1 cellular context compared by ENCODE assay signal in the genomic region with DNA sequence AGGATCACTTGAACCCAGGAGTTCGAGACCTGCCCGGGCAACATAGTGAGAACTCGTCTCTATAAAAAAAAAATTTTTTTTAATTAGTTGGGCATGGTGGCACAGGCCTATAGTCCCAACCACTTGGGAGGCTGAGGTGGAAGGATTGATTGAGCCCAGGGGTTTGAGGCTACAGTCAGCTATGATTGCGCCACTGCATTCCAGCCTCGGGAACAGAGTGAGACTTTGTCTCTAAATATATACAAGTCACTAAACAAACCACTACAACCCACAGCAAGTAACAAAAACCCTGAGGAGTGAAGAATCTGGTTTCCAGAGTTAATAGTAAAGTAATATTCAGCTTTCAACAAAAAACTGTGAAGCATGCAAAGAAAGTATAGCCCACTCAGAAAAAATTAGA.
A peak's percentile ranks its signal among the peaks of the same experiment; 100 is the strongest.
TF ChIP-seq lines count a peak whose summit lies in the region.

No MANE protein-coding gene starts in this region.

TF ChIP-seq in HepG2, 621 proteins besides CTCF, POLR2A, EP300 and RAD21 (continued from another document and continues in another):
- TF ChIP-seq, protein P1, sequence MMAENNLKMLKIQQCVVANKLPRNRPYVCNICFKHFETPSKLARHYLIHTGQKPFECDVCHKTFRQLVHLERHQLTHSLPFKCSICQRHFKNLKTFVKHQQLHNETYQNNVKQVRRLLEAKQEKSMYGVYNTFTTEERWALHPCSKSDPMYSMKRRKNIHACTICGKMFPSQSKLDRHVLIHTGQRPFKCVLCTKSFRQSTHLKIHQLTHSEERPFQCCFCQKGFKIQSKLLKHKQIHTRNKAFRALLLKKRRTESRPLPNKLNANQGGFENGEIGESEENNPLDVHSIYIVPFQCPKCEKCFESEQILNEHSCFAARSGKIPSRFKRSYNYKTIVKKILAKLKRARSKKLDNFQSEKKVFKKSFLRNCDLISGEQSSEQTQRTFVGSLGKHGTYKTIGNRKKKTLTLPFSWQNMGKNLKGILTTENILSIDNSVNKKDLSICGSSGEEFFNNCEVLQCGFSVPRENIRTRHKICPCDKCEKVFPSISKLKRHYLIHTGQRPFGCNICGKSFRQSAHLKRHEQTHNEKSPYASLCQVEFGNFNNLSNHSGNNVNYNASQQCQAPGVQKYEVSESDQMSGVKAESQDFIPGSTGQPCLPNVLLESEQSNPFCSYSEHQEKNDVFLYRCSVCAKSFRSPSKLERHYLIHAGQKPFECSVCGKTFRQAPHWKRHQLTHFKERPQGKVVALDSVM (CRISPR knock-in tag; IDR thresholded peaks at IDR 0.05) = peak; percentile 99
- TF ChIP-seq, protein P2, sequence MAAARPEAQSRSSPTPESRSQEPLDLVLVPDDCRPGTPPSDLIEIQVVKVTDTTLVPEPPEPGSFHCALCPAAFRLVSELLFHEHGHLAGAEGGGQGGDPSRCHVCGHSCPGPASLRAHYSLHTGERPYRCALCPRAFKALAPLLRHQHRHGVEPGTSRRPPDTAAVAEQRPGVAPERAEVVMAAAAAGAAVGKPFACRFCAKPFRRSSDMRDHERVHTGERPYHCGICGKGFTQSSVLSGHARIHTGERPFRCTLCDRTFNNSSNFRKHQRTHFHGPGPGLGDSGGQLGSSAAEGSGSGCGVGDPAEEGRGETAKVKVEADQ (CRISPR knock-in tag; IDR thresholded peaks at IDR 0.05; ENCODE audit: borderline replicate concordance) = no peak
- TF ChIP-seq ZNF205 (CRISPR knock-in tag; IDR thresholded peaks at IDR 0.05) (no peak), GATAD2A (CRISPR knock-in tag; IDR thresholded peaks at IDR 0.05) (peak; percentile 60; the same call in 1 of the 2 replicates), JUND (CRISPR knock-in tag; IDR thresholded peaks at IDR 0.05) (no peak), ZNF331 (CRISPR knock-in tag; IDR thresholded peaks at IDR 0.05) (0 out of 2 replicates have a peak, but pooled peaks have one; percentile 30), KDM3A (CRISPR knock-in tag; IDR thresholded peaks at IDR 0.05; ENCODE audit: low read depth) (no peak), ZNF468 (CRISPR knock-in tag; IDR thresholded peaks at IDR 0.05) (no peak), KDM1A (CRISPR knock-in tag; IDR thresholded peaks at IDR 0.05) (0 out of 2 replicates have a peak, but pooled peaks have one; percentile 51), EEA1 (CRISPR knock-in tag; IDR thresholded peaks at IDR 0.05; ENCODE audit: borderline replicate concordance) (no peak), KLF9 (CRISPR knock-in tag; IDR thresholded peaks at IDR 0.05; ENCODE audit: low read depth) (no peak), ZC3H4 (CRISPR knock-in tag; IDR thresholded peaks at IDR 0.05; ENCODE audit: borderline replicate concordance) (no peak), YY1 (IDR thresholded peaks at IDR 0.05; ENCODE audit: insufficient read depth, insufficient replicate concordance, low read depth, low read length) (no peak), ZNF430 (CRISPR knock-in tag; IDR thresholded peaks at IDR 0.05) (no peak), BORCS8-MEF2B (CRISPR knock-in tag; IDR thresholded peaks at IDR 0.05) (no peak), FOXP1 (IDR thresholded peaks at IDR 0.05) (no peak), FOXP1 (CRISPR knock-in tag; IDR thresholded peaks at IDR 0.05) (0 out of 2 replicates have a peak, but pooled peaks have one; percentile 19), GATA4 (IDR thresholded peaks at IDR 0.05; ENCODE audit: borderline replicate concordance, low read depth) (no peak), SALL1 (CRISPR knock-in tag; IDR thresholded peaks at IDR 0.05) (no peak), ZMYM2 (CRISPR knock-in tag; IDR thresholded peaks at IDR 0.05) (peak; percentile 73; the same call in 1 of the 2 replicates), CEBPB (IDR thresholded peaks at IDR 0.05; ENCODE audit: borderline replicate concordance, low read depth, low read length) (peak; percentile 87), CEBPG (CRISPR knock-in tag; IDR thresholded peaks at IDR 0.05) (peak; percentile 87), AHR (CRISPR knock-in tag; IDR thresholded peaks at IDR 0.05) (no peak), NR2F1 (CRISPR knock-in tag; IDR thresholded peaks at IDR 0.05) (no peak), ZMYM3 (CRISPR knock-in tag; IDR thresholded peaks at IDR 0.05) (peak; percentile 88)
- TF ChIP-seq, protein P3, sequence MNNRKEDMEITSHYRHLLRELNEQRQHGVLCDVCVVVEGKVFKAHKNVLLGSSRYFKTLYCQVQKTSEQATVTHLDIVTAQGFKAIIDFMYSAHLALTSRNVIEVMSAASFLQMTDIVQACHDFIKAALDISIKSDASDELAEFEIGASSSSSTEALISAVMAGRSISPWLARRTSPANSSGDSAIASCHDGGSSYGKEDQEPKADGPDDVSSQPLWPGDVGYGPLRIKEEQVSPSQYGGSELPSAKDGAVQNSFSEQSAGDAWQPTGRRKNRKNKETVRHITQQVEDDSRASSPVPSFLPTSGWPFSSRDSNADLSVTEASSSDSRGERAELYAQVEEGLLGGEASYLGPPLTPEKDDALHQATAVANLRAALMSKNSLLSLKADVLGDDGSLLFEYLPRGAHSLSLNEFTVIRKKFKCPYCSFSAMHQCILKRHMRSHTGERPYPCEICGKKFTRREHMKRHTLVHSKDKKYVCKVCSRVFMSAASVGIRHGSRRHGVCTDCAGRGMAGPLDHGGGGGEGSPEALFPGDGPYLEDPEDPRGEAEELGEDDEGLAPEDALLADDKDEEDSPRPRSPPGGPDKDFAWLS (CRISPR knock-in tag; IDR thresholded peaks at IDR 0.05; ENCODE audit: borderline replicate concordance) = no peak
- TF ChIP-seq, protein P4, sequence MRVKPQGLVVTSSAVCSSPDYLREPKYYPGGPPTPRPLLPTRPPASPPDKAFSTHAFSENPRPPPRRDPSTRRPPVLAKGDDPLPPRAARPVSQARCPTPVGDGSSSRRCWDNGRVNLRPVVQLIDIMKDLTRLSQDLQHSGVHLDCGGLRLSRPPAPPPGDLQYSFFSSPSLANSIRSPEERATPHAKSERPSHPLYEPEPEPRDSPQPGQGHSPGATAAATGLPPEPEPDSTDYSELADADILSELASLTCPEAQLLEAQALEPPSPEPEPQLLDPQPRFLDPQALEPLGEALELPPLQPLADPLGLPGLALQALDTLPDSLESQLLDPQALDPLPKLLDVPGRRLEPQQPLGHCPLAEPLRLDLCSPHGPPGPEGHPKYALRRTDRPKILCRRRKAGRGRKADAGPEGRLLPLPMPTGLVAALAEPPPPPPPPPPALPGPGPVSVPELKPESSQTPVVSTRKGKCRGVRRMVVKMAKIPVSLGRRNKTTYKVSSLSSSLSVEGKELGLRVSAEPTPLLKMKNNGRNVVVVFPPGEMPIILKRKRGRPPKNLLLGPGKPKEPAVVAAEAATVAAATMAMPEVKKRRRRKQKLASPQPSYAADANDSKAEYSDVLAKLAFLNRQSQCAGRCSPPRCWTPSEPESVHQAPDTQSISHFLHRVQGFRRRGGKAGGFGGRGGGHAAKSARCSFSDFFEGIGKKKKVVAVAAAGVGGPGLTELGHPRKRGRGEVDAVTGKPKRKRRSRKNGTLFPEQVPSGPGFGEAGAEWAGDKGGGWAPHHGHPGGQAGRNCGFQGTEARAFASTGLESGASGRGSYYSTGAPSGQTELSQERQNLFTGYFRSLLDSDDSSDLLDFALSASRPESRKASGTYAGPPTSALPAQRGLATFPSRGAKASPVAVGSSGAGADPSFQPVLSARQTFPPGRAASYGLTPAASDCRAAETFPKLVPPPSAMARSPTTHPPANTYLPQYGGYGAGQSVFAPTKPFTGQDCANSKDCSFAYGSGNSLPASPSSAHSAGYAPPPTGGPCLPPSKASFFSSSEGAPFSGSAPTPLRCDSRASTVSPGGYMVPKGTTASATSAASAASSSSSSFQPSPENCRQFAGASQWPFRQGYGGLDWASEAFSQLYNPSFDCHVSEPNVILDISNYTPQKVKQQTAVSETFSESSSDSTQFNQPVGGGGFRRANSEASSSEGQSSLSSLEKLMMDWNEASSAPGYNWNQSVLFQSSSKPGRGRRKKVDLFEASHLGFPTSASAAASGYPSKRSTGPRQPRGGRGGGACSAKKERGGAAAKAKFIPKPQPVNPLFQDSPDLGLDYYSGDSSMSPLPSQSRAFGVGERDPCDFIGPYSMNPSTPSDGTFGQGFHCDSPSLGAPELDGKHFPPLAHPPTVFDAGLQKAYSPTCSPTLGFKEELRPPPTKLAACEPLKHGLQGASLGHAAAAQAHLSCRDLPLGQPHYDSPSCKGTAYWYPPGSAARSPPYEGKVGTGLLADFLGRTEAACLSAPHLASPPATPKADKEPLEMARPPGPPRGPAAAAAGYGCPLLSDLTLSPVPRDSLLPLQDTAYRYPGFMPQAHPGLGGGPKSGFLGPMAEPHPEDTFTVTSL (CRISPR knock-in tag; IDR thresholded peaks at IDR 0.05; ENCODE audit: borderline replicate concordance) = 0 out of 2 replicates have a peak, but pooled peaks have one; percentile 21
- TF ChIP-seq, protein P5, sequence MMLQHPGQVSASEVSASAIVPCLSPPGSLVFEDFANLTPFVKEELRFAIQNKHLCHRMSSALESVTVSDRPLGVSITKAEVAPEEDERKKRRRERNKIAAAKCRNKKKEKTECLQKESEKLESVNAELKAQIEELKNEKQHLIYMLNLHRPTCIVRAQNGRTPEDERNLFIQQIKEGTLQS (CRISPR knock-in tag; IDR thresholded peaks at IDR 0.05) = no peak
- TF ChIP-seq, protein P6, sequence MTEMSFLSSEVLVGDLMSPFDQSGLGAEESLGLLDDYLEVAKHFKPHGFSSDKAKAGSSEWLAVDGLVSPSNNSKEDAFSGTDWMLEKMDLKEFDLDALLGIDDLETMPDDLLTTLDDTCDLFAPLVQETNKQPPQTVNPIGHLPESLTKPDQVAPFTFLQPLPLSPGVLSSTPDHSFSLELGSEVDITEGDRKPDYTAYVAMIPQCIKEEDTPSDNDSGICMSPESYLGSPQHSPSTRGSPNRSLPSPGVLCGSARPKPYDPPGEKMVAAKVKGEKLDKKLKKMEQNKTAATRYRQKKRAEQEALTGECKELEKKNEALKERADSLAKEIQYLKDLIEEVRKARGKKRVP (CRISPR knock-in tag; IDR thresholded peaks at IDR 0.05) = no peak
- TF ChIP-seq, protein P7, sequence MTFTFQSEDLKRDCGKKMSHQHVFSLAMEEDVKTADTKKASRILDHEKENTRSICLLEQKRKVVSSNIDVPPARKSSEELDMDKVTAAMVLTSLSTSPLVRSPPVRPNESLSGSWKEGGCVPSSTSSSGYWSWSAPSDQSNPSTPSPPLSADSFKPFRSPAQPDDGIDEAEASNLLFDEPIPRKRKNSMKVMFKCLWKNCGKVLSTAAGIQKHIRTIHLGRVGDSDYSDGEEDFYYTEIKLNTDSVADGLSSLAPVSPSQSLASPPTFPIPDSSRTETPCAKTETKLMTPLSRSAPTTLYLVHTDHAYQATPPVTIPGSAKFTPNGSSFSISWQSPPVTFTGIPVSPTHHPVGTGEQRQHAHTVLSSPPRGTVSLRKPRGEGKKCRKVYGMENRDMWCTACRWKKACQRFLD (CRISPR knock-in tag; IDR thresholded peaks at IDR 0.05; ENCODE audit: borderline replicate concordance) = no peak
- TF ChIP-seq, protein P8, sequence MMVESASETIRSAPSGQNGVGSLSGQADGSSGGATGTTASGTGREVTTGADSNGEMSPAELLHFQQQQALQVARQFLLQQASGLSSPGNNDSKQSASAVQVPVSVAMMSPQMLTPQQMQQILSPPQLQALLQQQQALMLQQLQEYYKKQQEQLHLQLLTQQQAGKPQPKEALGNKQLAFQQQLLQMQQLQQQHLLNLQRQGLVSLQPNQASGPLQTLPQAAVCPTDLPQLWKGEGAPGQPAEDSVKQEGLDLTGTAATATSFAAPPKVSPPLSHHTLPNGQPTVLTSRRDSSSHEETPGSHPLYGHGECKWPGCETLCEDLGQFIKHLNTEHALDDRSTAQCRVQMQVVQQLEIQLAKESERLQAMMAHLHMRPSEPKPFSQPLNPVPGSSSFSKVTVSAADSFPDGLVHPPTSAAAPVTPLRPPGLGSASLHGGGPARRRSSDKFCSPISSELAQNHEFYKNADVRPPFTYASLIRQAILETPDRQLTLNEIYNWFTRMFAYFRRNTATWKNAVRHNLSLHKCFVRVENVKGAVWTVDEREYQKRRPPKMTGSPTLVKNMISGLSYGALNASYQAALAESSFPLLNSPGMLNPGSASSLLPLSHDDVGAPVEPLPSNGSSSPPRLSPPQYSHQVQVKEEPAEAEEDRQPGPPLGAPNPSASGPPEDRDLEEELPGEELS (CRISPR knock-in tag; IDR thresholded peaks at IDR 0.05) = 0 out of 2 replicates have a peak, but pooled peaks have one; percentile 35
- TF ChIP-seq, protein P9, sequence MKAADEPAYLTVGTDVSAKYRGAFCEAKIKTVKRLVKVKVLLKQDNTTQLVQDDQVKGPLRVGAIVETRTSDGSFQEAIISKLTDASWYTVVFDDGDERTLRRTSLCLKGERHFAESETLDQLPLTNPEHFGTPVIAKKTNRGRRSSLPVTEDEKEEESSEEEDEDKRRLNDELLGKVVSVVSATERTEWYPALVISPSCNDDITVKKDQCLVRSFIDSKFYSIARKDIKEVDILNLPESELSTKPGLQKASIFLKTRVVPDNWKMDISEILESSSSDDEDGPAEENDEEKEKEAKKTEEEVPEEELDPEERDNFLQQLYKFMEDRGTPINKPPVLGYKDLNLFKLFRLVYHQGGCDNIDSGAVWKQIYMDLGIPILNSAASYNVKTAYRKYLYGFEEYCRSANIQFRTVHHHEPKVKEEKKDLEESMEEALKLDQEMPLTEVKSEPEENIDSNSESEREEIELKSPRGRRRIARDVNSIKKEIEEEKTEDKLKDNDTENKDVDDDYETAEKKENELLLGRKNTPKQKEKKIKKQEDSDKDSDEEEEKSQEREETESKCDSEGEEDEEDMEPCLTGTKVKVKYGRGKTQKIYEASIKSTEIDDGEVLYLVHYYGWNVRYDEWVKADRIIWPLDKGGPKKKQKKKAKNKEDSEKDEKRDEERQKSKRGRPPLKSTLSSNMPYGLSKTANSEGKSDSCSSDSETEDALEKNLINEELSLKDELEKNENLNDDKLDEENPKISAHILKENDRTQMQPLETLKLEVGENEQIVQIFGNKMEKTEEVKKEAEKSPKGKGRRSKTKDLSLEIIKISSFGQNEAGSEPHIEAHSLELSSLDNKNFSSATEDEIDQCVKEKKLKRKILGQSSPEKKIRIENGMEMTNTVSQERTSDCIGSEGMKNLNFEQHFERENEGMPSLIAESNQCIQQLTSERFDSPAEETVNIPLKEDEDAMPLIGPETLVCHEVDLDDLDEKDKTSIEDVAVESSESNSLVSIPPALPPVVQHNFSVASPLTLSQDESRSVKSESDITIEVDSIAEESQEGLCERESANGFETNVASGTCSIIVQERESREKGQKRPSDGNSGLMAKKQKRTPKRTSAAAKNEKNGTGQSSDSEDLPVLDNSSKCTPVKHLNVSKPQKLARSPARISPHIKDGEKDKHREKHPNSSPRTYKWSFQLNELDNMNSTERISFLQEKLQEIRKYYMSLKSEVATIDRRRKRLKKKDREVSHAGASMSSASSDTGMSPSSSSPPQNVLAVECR (CRISPR knock-in tag; IDR thresholded peaks at IDR 0.05; ENCODE audit: borderline replicate concordance) = no peak
